ENCODE assay signal across 8 cellular contexts in the genomic region with DNA sequence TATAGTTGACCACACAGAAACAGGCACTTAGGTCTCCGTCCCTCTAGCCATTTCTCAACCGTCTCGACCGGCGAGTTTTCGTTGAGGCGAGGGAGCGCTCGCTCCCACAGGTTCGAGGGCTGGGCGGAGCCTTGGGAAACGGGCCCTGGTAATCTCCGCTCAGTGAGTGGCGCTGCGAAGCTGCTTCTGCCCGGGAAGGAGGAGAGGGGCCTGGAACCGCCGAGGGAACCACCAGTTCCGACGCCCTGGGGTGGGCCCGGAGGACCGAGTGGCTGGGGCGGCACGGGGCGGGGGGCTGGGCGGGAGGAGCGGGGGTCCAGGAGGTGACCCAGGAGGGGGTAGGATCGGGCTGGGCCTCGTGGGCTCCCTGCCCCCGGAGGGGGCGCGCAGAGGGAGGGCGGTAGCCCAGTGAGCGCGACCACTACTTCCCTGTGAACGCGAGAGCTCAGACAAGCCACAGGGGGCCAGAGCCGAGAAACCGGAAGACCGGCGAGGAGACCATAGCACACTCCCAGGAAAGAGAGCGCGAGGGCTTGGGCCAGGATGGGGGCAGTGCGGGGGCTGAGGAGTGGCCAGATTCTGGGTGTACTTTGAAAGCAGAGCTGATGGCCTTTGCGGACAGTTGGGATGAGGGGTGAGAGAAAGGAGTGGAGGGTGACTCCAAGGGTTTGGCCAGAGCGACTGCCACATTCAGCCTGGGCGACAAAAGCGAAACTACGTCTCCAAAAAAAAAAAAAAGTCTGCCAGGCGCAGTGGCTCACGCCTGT. TPM values are rescaled to one million over a fixed set of nuclear protein-coding genes. Genes with fewer than 3 reads are reported as not detected.
DNase-seq lines count a peak whose midpoint lies in the region; ATAC-seq, FAIRE-seq and TF ChIP-seq lines count a peak whose summit lies in the region.

No MANE protein-coding gene starts in this region.

- in situ Hi-C loops in HepG2 (cut with HindIII; ENCODE audit: extremely low pct_ligation_motif_present, low pct_unique_long_range_greater_than_20kb), result no loop called here

- POLR2A ChIA-PET in HepG2 (lab: Yijun Ruan, JAX), result interaction anchor here (0.7 to 7.9 kb wide), 55 partner anchors 8 to 1681 kb away, joined by 3 to 386 read pairs (median 6); a partner anchor contains a TSS

- TF ChIP-seq CTCF in HepG2 (CRISPR knock-in tag; IDR thresholded peaks at IDR 0.05), result peak; percentile 79

- peak; percentile 43 for FAIRE-seq in HepG2 (lab: Jason Lieb, UNC)

- H4K20me1 ChIP-seq in HepG2 (ENCODE audit: insufficient read depth, low read length), result no peaks in the 10 kb centered on the region

- no peaks in the 10 kb centered on the region; a peak in 1 of 5 replicates for H3K27me3 ChIP-seq in HepG2 (ENCODE audit: control insufficient read depth in 1 of 2, insufficient read depth in 2 of 2, low read length in 2 of 2)

- TF ChIP-seq RAD21 in HepG2 (CRISPR knock-in tag; IDR thresholded peaks at IDR 0.05), result peak; percentile 24

- peaks cover 71% of the 10 kb centered on the region for H3K4me1 ChIP-seq in HepG2 (ENCODE audit: insufficient read depth, low read length)

- H3K27ac ChIP-seq in HepG2 (ENCODE audit: extremely low read length, insufficient read depth, low read length), result peak overlapping the region; percentile 95

- peak overlapping the region; percentile 43 to 73 (median 58); a peak in 5 of 6 replicates for H3K4me3 ChIP-seq in HepG2 (replicated peaks in 1 of 3; ENCODE audit: insufficient read depth in 1 of 3, low read depth in 2 of 3, low read length in 3 of 3)

- 9% methylated on average over 49 of the region's 51 CpGs for WGBS in HepG2 (ENCODE audit: low lambda C conversion rate)

- intact Hi-C loops in HepG2 (cut with micrococcal nuclease; ENCODE audit: unreplicated experiment), result loop anchor here (1.0 kb wide), 2 partner anchors 20 to 114 kb away; a partner anchor contains a TSS

- DNase-seq in DMS53 (lab: John Stamatoyannopoulos, UW), result peak; percentile 96
- peak; percentile 65 for DNase-seq in NCI-H526 treated with DMSO at 0.1 percent for 48 hours (lab: John Stamatoyannopoulos, UW)
- peak; percentile 74 to 80 for DNase-seq in activated CD4-positive, alpha-beta T cell treated with anti-CD3 and anti-CD28 coated beads, Interleukin-2, amount 50 U/mL, for 48 hours
- peak; percentile 89 for DNase-seq in ecto neural progenitor cell (ENCODE audit: low spot score)
- DNase-seq in HepG2 (ENCODE audit: low spot score), result peak; percentile 88
- peak; percentile 68 for DNase-seq in stimulated activated CD4-positive, alpha-beta T cell treated with anti-CD3 and anti-CD28 coated beads, Interleukin-4, amount 100 ng/mL, for 1 hour

- peaks cover 8% of the 10 kb centered on the region for H3K79me2 ChIP-seq in HepG2 (ENCODE audit: insufficient read depth, low read length)

- peak overlapping the region; percentile 88 for H3K9ac ChIP-seq in HepG2 (ENCODE audit: insufficient read depth, low read depth, low read length)

- no peaks in the 10 kb centered on the region for H3K9me3 ChIP-seq in HepG2 (ENCODE audit: low read length)

- BruUV-seq in HepG2 (replicated peaks; lab: Mats Ljungman, UMichigan), result no TSS peak

- H3K4me2 ChIP-seq in HepG2 (ENCODE audit: low read depth, low read length), result peak overlapping the region; percentile 91

- TF ChIP-seq POLR2A in HepG2 (IDR thresholded peaks at IDR 0.05; ENCODE audit: insufficient read depth in 1 of 2, low read depth in 2 of 2, low read length in 2 of 2), result peak; percentile 71 to 74

- CTCF ChIA-PET in HepG2 (lab: Yijun Ruan, JAX; ENCODE audit: low intra/inter-chr PET ratio, low total read pairs), result interaction anchor here (1.9 to 2.9 kb wide), 2 partner anchors 21 to 114 kb away, joined by 11 to 14 read pairs; a partner anchor contains a TSS

- peak in 1 of 2 experiments; percentile 6; a peak in 1 of 4 replicates for TF ChIP-seq EP300 in HepG2 (IDR thresholded peaks at IDR 0.05; ENCODE audit: low read depth in 2 of 2, low read length in 2 of 2)
- TF ChIP-seq EP300 in HepG2 (CRISPR knock-in tag; IDR thresholded peaks at IDR 0.05; ENCODE audit: borderline replicate concordance), result no peak

- no peaks in the 10 kb centered on the region for H3K36me3 ChIP-seq in HepG2 (replicated peaks in 1 of 2; ENCODE audit: control insufficient read depth in 1 of 2, insufficient read depth in 2 of 2, low read length in 2 of 2)

- H2AFZ ChIP-seq in HepG2 (ENCODE audit: low read length), result no peak overlapping the region

- peak; percentile 34 for ATAC-seq in HG03045 (IDR thresholded peaks at IDR 0.05; ENCODE audit: unreplicated experiment)
- peak; percentile 81 for ATAC-seq in HepG2
- ATAC-seq in GM18858 (IDR thresholded peaks at IDR 0.05; ENCODE audit: unreplicated experiment), result no peak

TF ChIP-seq in HepG2, 621 proteins besides CTCF, POLR2A, EP300 and RAD21 (continues in another document):
- TF ChIP-seq, protein P1, sequence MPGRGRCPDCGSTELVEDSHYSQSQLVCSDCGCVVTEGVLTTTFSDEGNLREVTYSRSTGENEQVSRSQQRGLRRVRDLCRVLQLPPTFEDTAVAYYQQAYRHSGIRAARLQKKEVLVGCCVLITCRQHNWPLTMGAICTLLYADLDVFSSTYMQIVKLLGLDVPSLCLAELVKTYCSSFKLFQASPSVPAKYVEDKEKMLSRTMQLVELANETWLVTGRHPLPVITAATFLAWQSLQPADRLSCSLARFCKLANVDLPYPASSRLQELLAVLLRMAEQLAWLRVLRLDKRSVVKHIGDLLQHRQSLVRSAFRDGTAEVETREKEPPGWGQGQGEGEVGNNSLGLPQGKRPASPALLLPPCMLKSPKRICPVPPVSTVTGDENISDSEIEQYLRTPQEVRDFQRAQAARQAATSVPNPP (CRISPR knock-in tag; IDR thresholded peaks at IDR 0.05), result no peak
- TF ChIP-seq TBX3 (IDR thresholded peaks at IDR 0.05; ENCODE audit: borderline replicate concordance) (0 out of 2 replicates have a peak, but pooled peaks have one; percentile 8), RFXAP (CRISPR knock-in tag; IDR thresholded peaks at IDR 0.05; ENCODE audit: borderline replicate concordance) (no peak)

RNA-seq across cellular contexts. Expression of a gene that starts 29.9 kb away (rescaled TPM):
- total RNA-seq in HepG2 (2016; rRNA removed; fragmentation: Illumina TruSeq; extraction: Trizol), result 9.0 and 9.5 TPM in 2 replicates
- 4.8 and 5.0 TPM in 2 replicates for total RNA-seq in HepG2 (2016; cell fraction: cytosol; rRNA removed; fragmentation: Illumina TruSeq; extraction: Trizol; ENCODE audit: low read depth)
- total RNA-seq in HepG2 (2016; cell fraction: insoluble cytoplasmic fraction; rRNA removed; fragmentation: Illumina TruSeq; extraction: Trizol), result 8.2 and 10.0 TPM in 2 replicates
- total RNA-seq in HepG2 (2016; cell fraction: membrane; rRNA removed; fragmentation: Illumina TruSeq; extraction: Trizol), result 6.9 and 7.7 TPM in 2 replicates
- total RNA-seq in HepG2 (2016; cell fraction: nucleus; rRNA removed; fragmentation: Illumina TruSeq; extraction: Trizol), result 5.3 and 7.3 TPM in 2 replicates
- 25.9 and 40.6 TPM in 2 replicates for polyA plus RNA-seq in HepG2 (2011; rRNA removed)
- 42.8 and 43.2 TPM in 2 replicates for polyA plus RNA-seq in HepG2 (2011; cell fraction: cytosol; rRNA removed)
- polyA plus RNA-seq in HepG2 (2011; cell fraction: nucleus; rRNA removed), result 20.5 and 34.1 TPM in 2 replicates
- polyA plus RNA-seq in HepG2 (2012), result 31.5 and 47.6 TPM in 2 replicates
- polyA plus RNA-seq in HepG2 (2016; cell fraction: cytosol; fragmentation: Illumina TruSeq; extraction: Trizol; ENCODE audit: low read depth), result 2.0 and 2.2 TPM in 2 replicates
- 11.6 and 13.8 TPM in 2 replicates for polyA plus RNA-seq in HepG2 (2016; cell fraction: insoluble cytoplasmic fraction; fragmentation: Illumina TruSeq; extraction: Trizol; ENCODE audit: low read depth)
- 3.2 TPM in 2 replicates for polyA plus RNA-seq in HepG2 (2016; cell fraction: membrane; fragmentation: Illumina TruSeq; extraction: Trizol; ENCODE audit: low read depth)
- 12.2 and 15.4 TPM in 2 replicates for polyA plus RNA-seq in HepG2 (2016; cell fraction: nucleus; fragmentation: Illumina TruSeq; extraction: Trizol; ENCODE audit: insufficient read depth, low read depth)
- polyA minus RNA-seq in HepG2 (2011; rRNA and poly(A)+ RNA removed; ENCODE audit: low replicate concordance), result 18.8 and 37.1 TPM in 2 replicates
- 15.0 and 19.8 TPM in 2 replicates for polyA minus RNA-seq in HepG2 (2011; cell fraction: cytosol; rRNA and poly(A)+ RNA removed)
- polyA minus RNA-seq in HepG2 (2011; cell fraction: nucleus; rRNA and poly(A)+ RNA removed), result 8.9 and 13.3 TPM in 2 replicates
